ENCODE assay signal across 15 cellular contexts in genomic region chr6:89409461-89410035, GRCh38. TPM values are rescaled to one million over a fixed set of nuclear protein-coding genes. Genes with fewer than 3 reads are reported as not detected.
DNase-seq lines count a peak whose midpoint lies in the region; ATAC-seq, FAIRE-seq and TF ChIP-seq lines count a peak whose summit lies in the region.
"Had no signal": no experiment of that assay in that cellular context is flagged by ENCODE, and none has a peak within 500 bp of the region (broad histone marks: within the 10 kb centered on the region; RNA-seq: fewer than 3 reads in every experiment).

No MANE protein-coding gene starts in this region.

- WGBS in H1 (ENCODE audit: extremely low coverage in 1 of 2, insufficient coverage in 1 of 2, insufficient read length in 1 of 2, insufficient replicate concordance in 2 of 2, low coverage in 1 of 2, low lambda C conversion rate in 2 of 2, missing lambda C conversion rate in 1 of 2), 2 experiments = 13% methylated on average over 7 of the region's 7 CpGs; no CpG with 5 or more reads in 1 of the 2 experiments

- H2BK12ac ChIP-seq in H1 (ENCODE audit: low read depth, low read length) = peak overlapping the region; percentile 88

- no peak overlapping the region for H2BK20ac ChIP-seq in H1 (ENCODE audit: low read length)

- peaks cover 20% of the 10 kb centered on the region for H3K27me3 Mint-ChIP-seq in nephron (ENCODE audit: low read depth)
- peaks cover 51% of the 10 kb centered on the region for H3K27me3 Mint-ChIP-seq in mesothelial cell of epicardium (ENCODE audit: low read depth)
- H3K27me3 Mint-ChIP-seq in stimulated activated memory B cell treated with anti-CD40 and anti-IgM and Interleukin-4, amounts not matched to agents 10 μg/mL and 1 μg/mL and 100 μg/mL, for 72 hours = no peaks in the 10 kb centered on the region

- H3K79me2 ChIP-seq in DND-41 (ENCODE audit: insufficient read depth, low read length) (peaks cover 77% of the 10 kb centered on the region), H1 (ENCODE audit: control insufficient read depth in 1 of 2, insufficient read depth in 2 of 2, low read length in 2 of 2) (peaks cover 0 to 39% of the 10 kb centered on the region in 2 experiments; a peak in 2 of 4 replicates)

- DNase-seq in DND-41 (no peak), H1 (ENCODE audit: low read depth in 1 of 2, low spot score in 2 of 2) (no peak), erythroblast (lab: John Stamatoyannopoulos, UW) (no peak), mesothelial cell of epicardium (ENCODE audit: low spot score in 2 of 2, unreplicated experiment in 2 of 2) (no peak), ureter (ENCODE audit: low spot score) (no peak)
- DNase-seq: activated CD8-positive, alpha-beta memory T cell treated with anti-CD3 and anti-CD28 coated beads for 24 hours; activated gamma-delta T cell; DMS153; NCI-H2029 treated with DMSO at 0.1 percent for 48 hours; occipital lobe; stimulated activated CD4-positive, alpha-beta T cell treated with anti-CD3 and anti-CD28 coated beads, Interleukin-12 subunit alpha, Interleukin-12 subunit beta, amount 100 ng/mL, for 4 hours had no signal

- H3K36me3 ChIP-seq in DND-41 (ENCODE audit: insufficient read depth, low read length) (no peaks in the 10 kb centered on the region; the same call in 1 of the 2 replicates), HUES6 (ENCODE audit: control insufficient read depth, insufficient read depth, low read length) (no peaks in the 10 kb centered on the region), H1 (ENCODE audit: control insufficient read depth in 2 of 4, insufficient read depth in 4 of 4, low read length in 3 of 4) (no peaks in the 10 kb centered on the region)

- H3K27ac Mint-ChIP-seq in nephron (peak overlapping the region in 2 of 3 experiments; percentile 63 to 71), mesothelial cell of epicardium (no peak overlapping the region)
- no peak overlapping the region for H3K27ac Mint-ChIP-seq in stimulated activated memory B cell treated with anti-CD40 and anti-IgM and Interleukin-4, amounts not matched to agents 10 μg/mL and 1 μg/mL and 100 μg/mL, for 72 hours
- H3K27ac Mint-ChIP-seq: memory B cell had no signal

- H3K56ac ChIP-seq in H1 (replicated peaks; ENCODE audit: insufficient read length, low read depth, low read length) = no peak overlapping the region

- H3K14ac ChIP-seq in H1 (ENCODE audit: insufficient read length) = no peak overlapping the region

- H3K36me3 Mint-ChIP-seq in nephron (ENCODE audit: low read depth) = no peaks in the 10 kb centered on the region
- H3K36me3 Mint-ChIP-seq in mesothelial cell of epicardium = no peaks in the 10 kb centered on the region
- peaks cover 6% of the 10 kb centered on the region for H3K36me3 Mint-ChIP-seq in stimulated activated memory B cell treated with anti-CD40 and anti-IgM and Interleukin-4, amounts not matched to agents 10 μg/mL and 1 μg/mL and 100 μg/mL, for 72 hours
- H3K36me3 Mint-ChIP-seq: memory B cell had no signal

- H3K27me3 ChIP-seq in DND-41 (ENCODE audit: insufficient read depth, low read length, poor library complexity) = no peaks in the 10 kb centered on the region
- peaks cover 60% of the 10 kb centered on the region for H3K27me3 ChIP-seq in HUES6 (ENCODE audit: control insufficient read depth, insufficient read depth, low read length)
- H3K27me3 ChIP-seq in H1 (replicated peaks in 1 of 4; ENCODE audit: control insufficient read depth in 3 of 4, extremely low read depth in 1 of 4, insufficient read depth in 3 of 4, low read length in 3 of 4) = peaks cover 2 to 19% (median 16%) of the 10 kb centered on the region in 4 experiments

- TF ChIP-seq CTCF in DND-41 (IDR thresholded peaks at IDR 0.05; ENCODE audit: borderline replicate concordance, extremely low read depth, low read length, poor library complexity, severe bottlenecking) (no peak), H1 (IDR thresholded peaks at IDR 0.05; ENCODE audit: control extremely low read depth in 1 of 3, insufficient read depth in 1 of 3, low read depth in 1 of 3, low read length in 3 of 3) (no peak), nephron (IDR thresholded peaks at IDR 0.05; ENCODE audit: unreplicated experiment in 3 of 3) (no peak), mesothelial cell of epicardium (IDR thresholded peaks at IDR 0.05; ENCODE audit: unreplicated experiment) (no peak)

- no peaks in the 10 kb centered on the region for H3K9me3 Mint-ChIP-seq in nephron
- H3K9me3 Mint-ChIP-seq in mesothelial cell of epicardium = no peaks in the 10 kb centered on the region
- peaks cover 3% of the 10 kb centered on the region for H3K9me3 Mint-ChIP-seq in stimulated activated memory B cell treated with anti-CD40 and anti-IgM and Interleukin-4, amounts not matched to agents 10 μg/mL and 1 μg/mL and 100 μg/mL, for 72 hours
- H3K9me3 Mint-ChIP-seq: memory B cell had no signal

- no peak overlapping the region for H2AFZ ChIP-seq in DND-41 (ENCODE audit: low read depth, low read length)
- H2AFZ ChIP-seq in H1 (ENCODE audit: low read length) = no peak overlapping the region

- ATAC-seq in DND-41 (ENCODE audit: insufficient read depth, low read depth) = no peak
- no peak for ATAC-seq in stimulated activated memory B cell treated with anti-CD40 and anti-IgM and Interleukin-4, amounts not matched to agents 10 μg/mL and 1 μg/mL and 100 μg/mL, for 72 hours

- H3K4ac ChIP-seq in H1 (replicated peaks; ENCODE audit: insufficient read length, low read depth, low read length) = no peak overlapping the region

- TF ChIP-seq EP300 in H1 (IDR thresholded peaks at IDR 0.05; ENCODE audit: borderline replicate concordance in 1 of 2, low read depth in 2 of 2, low read length in 2 of 2) = no peak

- H3K18ac ChIP-seq in H1 (ENCODE audit: extremely low read depth, low read length) = peak overlapping the region; percentile 81; the same call in 1 of the 2 replicates

- H4K20me1 ChIP-seq in DND-41 (ENCODE audit: insufficient read depth, low read length) (peaks cover 62% of the 10 kb centered on the region), H1 (replicated peaks in 1 of 2; ENCODE audit: control insufficient read depth in 1 of 2, insufficient read depth in 2 of 2, low read length in 2 of 2) (no peaks in the 10 kb centered on the region)

- peak overlapping the region; percentile 86 to 94 (median 89) for H3K4me3 Mint-ChIP-seq in nephron
- H3K4me3 Mint-ChIP-seq in mesothelial cell of epicardium = no peak overlapping the region
- no peak overlapping the region for H3K4me3 Mint-ChIP-seq in stimulated activated memory B cell treated with anti-CD40 and anti-IgM and Interleukin-4, amounts not matched to agents 10 μg/mL and 1 μg/mL and 100 μg/mL, for 72 hours

- H2AK5ac ChIP-seq in H1 (ENCODE audit: low read depth, low read length) = no peak overlapping the region

- H3K4me1 ChIP-seq in DND-41 (ENCODE audit: insufficient read depth, low read length) (peaks cover 50% of the 10 kb centered on the region), HUES6 (ENCODE audit: control insufficient read depth, insufficient read depth, low read length) (peaks cover 35% of the 10 kb centered on the region), H1 (replicated peaks in 1 of 4; ENCODE audit: control insufficient read depth in 3 of 4, insufficient read depth in 4 of 4, low read length in 3 of 4) (peaks cover 13 to 18% (median 18%) of the 10 kb centered on the region in 4 experiments)

- POLR2A ChIA-PET in H1 (lab: Charles Lee; ENCODE audit: partially characterized antibody) = interaction anchor here (0.6 to 1.3 kb wide), 3 partner anchors 9 to 37 kb away, joined by 3 to 5 read pairs (median 3); no protein-coding TSS in a partner anchor

- H3K79me1 ChIP-seq in H1 (ENCODE audit: low read depth, low read length) = no peaks in the 10 kb centered on the region; the same call in 1 of the 2 replicates

- TF ChIP-seq POLR2A in H1 (IDR thresholded peaks at IDR 0.05; ENCODE audit: control extremely low read depth in 1 of 2, low read depth in 2 of 2, low read length in 2 of 2) = no peak
- TF ChIP-seq POLR2A in erythroblast (IDR thresholded peaks at IDR 0.05; ENCODE audit: low read length) = no peak

- H4K8ac ChIP-seq in H1 (ENCODE audit: extremely low read depth, insufficient read depth, low read length) = no peak overlapping the region

- H3K23me2 ChIP-seq in H1 (ENCODE audit: low read depth, low read length) = peaks cover 19% of the 10 kb centered on the region

- peak overlapping the region; percentile 96 for H3K9ac ChIP-seq in DND-41 (ENCODE audit: low read depth, low read length)
- H3K9ac ChIP-seq in HUES6 (ENCODE audit: low read length) = no peak overlapping the region
- H3K9ac ChIP-seq in H1 (replicated peaks in 1 of 4; ENCODE audit: extremely low read depth in 1 of 4, low read depth in 3 of 4, low read length in 3 of 4) = no peak overlapping the region

- no peak overlapping the region for H2BK120ac ChIP-seq in H1 (replicated peaks; ENCODE audit: low read depth, low read length)

- CTCF ChIA-PET in H1 (lab: Charles Lee; ENCODE audit: partially characterized antibody) = interaction anchor here (1.2 to 3.3 kb wide), 6 partner anchors 9 to 200 kb away, joined by 4 to 20 read pairs (median 7); no protein-coding TSS in a partner anchor

- H3K9me3 ChIP-seq in DND-41 (ENCODE audit: insufficient read depth, low read length, severe bottlenecking) (no peaks in the 10 kb centered on the region), HUES6 (ENCODE audit: control insufficient read depth, insufficient read depth, low read depth, low read length) (no peaks in the 10 kb centered on the region), H1 (ENCODE audit: insufficient read depth in 2 of 2, low read depth in 1 of 2, low read length in 1 of 2) (no peaks in the 10 kb centered on the region)

- H3K23ac ChIP-seq in H1 (ENCODE audit: insufficient read length) = no peak overlapping the region

- H3K27ac ChIP-seq in DND-41 (ENCODE audit: low read length) (peak overlapping the region; percentile 52; the same call in 1 of the 2 replicates), HUES6 (ENCODE audit: low read depth, low read length) (no peak overlapping the region), H1 (ENCODE audit: low read depth, low read length) (no peak overlapping the region)

- H3K4me2 ChIP-seq in DND-41 (ENCODE audit: insufficient read depth, low read length) (peak overlapping the region; percentile 84), H1 (ENCODE audit: insufficient read depth in 1 of 2, low read depth in 2 of 2, low read length in 2 of 2) (peak overlapping the region; percentile 68 to 98)

- TF ChIP-seq RAD21 in H1 (IDR thresholded peaks at IDR 0.05 in 1 of 2, conservative IDR thresholded peaks at IDR 0.05 in 1 of 2; ENCODE audit: low read depth in 2 of 2, low read length in 2 of 2) = no peak

- 0 out of 2 replicates have a peak overlapping the region, but pooled peaks have one; percentile 27 for H2BK5ac ChIP-seq in H1 (ENCODE audit: low read depth, low read length)

- peak; percentile 7 for FAIRE-seq in H1 (lab: Jason Lieb, UNC)

- peaks cover 44% of the 10 kb centered on the region for H3K4me1 Mint-ChIP-seq in nephron
- peaks cover 13% of the 10 kb centered on the region for H3K4me1 Mint-ChIP-seq in mesothelial cell of epicardium
- peaks cover 26% of the 10 kb centered on the region for H3K4me1 Mint-ChIP-seq in stimulated activated memory B cell treated with anti-CD40 and anti-IgM and Interleukin-4, amounts not matched to agents 10 μg/mL and 1 μg/mL and 100 μg/mL, for 72 hours

- no peak overlapping the region for H2BK15ac ChIP-seq in H1 (ENCODE audit: low read length)

- H4K91ac ChIP-seq in H1 (replicated peaks; ENCODE audit: insufficient read length, low read length) = no peak overlapping the region

- peak overlapping the region in 1 of 2 experiments; percentile 91; a peak in 2 of 4 replicates for H3K4me3 ChIP-seq in DND-41 (ENCODE audit: low read depth in 1 of 2, low read length in 2 of 2)
- peak overlapping the region; percentile 74 for H3K4me3 ChIP-seq in HUES6 (ENCODE audit: low read depth, low read length)
- peak overlapping the region; percentile 31 to 98 (median 68); a peak in 6 of 8 replicates for H3K4me3 ChIP-seq in H1 (ENCODE audit: extremely low read depth in 1 of 4, insufficient read depth in 2 of 4, low read depth in 3 of 4, low read length in 4 of 4)

- H4K5ac ChIP-seq in H1 (ENCODE audit: insufficient read length, low read depth, low read length) = peak overlapping the region; percentile 60

RNA-seq across cellular contexts. Expression of gene RRAGD, which starts 2.5 kb away (rescaled TPM):
- 29.7 and 30.8 TPM in 2 replicates for total RNA-seq in H1 (2021; fragmentation: NEBNext Ultra II Directional; extraction: Animal tissue kit (Norgen Biotek cat#: 25700))
- 3.2 and 7.2 TPM in 2 replicates for polyA plus RNA-seq in H1 (2011; rRNA removed)
- polyA plus RNA-seq in H1 (2011; cell fraction: cytosol; rRNA removed) = 7.5 TPM
- 2.0 TPM for polyA plus RNA-seq in H1 (2011; cell fraction: nucleus; rRNA removed)
- polyA plus RNA-seq in H1 (2012, experiment 1 of 2) = 8.5 to 20.4 TPM (median 10.9 TPM) in 4 replicates
- polyA plus RNA-seq in H1 (2012, experiment 2 of 2) = 6.3 TPM
- polyA plus RNA-seq in H1 (2013, experiment 1 of 2) = 8.4 TPM
- 9.4 TPM for polyA plus RNA-seq in H1 (2013, experiment 2 of 2)
- 11.6 and 16.0 TPM in 2 replicates for polyA minus RNA-seq in H1 (2011; rRNA and poly(A)+ RNA removed)
- 8.2 TPM for polyA minus RNA-seq in H1 (2011; cell fraction: cytosol; rRNA and poly(A)+ RNA removed)
- 7.1 TPM for polyA minus RNA-seq in H1 (2011; cell fraction: nucleus; rRNA and poly(A)+ RNA removed)
- 5.6 to 6.9 TPM (median 5.6 TPM) in 3 replicates for total RNA-seq in mesothelial cell of epicardium
- 14.6 TPM for total RNA-seq in ureter

RNA-seq across cellular contexts. Expression of gene ANKRD6, which starts 23.4 kb away (rescaled TPM):
- total RNA-seq in H1 (2021; fragmentation: NEBNext Ultra II Directional; extraction: Animal tissue kit (Norgen Biotek cat#: 25700)) = 11.0 and 12.8 TPM in 2 replicates
- 5.9 and 6.2 TPM in 2 replicates for polyA plus RNA-seq in H1 (2011; rRNA removed)
- polyA plus RNA-seq in H1 (2011; cell fraction: cytosol; rRNA removed) = 10.0 TPM
- 24.0 TPM for polyA plus RNA-seq in H1 (2011; cell fraction: nucleus; rRNA removed)
- 10.8 to 15.1 TPM (median 13.2 TPM) in 4 replicates for polyA plus RNA-seq in H1 (2012, experiment 1 of 2)
- polyA plus RNA-seq in H1 (2012, experiment 2 of 2) = 1.4 TPM
- polyA plus RNA-seq in H1 (2013, experiment 1 of 2) = 11.1 TPM
- polyA plus RNA-seq in H1 (2013, experiment 2 of 2) = 8.7 TPM
- polyA minus RNA-seq in H1 (2011; rRNA and poly(A)+ RNA removed) = 13.1 and 23.8 TPM in 2 replicates
- polyA minus RNA-seq in H1 (2011; cell fraction: cytosol; rRNA and poly(A)+ RNA removed) = 12.9 TPM
- 22.4 TPM for polyA minus RNA-seq in H1 (2011; cell fraction: nucleus; rRNA and poly(A)+ RNA removed)
- total RNA-seq in mesothelial cell of epicardium = 41.0 to 44.9 TPM (median 43.5 TPM) in 3 replicates
- 34.3 TPM for total RNA-seq in ureter

RNA-seq across cellular contexts. Expression of gene UBE2J1, which starts 57.0 kb away (rescaled TPM):
- 13.4 and 15.2 TPM in 2 replicates for total RNA-seq in H1 (2021; fragmentation: NEBNext Ultra II Directional; extraction: Animal tissue kit (Norgen Biotek cat#: 25700))
- 4.5 and 8.5 TPM in 2 replicates for polyA plus RNA-seq in H1 (2011; rRNA removed)
- 8.4 TPM for polyA plus RNA-seq in H1 (2011; cell fraction: cytosol; rRNA removed)
- polyA plus RNA-seq in H1 (2011; cell fraction: nucleus; rRNA removed) = 4.2 TPM
- polyA plus RNA-seq in H1 (2012, experiment 1 of 2) = 6.2 to 7.9 TPM (median 7.8 TPM) in 4 replicates
- polyA plus RNA-seq in H1 (2012, experiment 2 of 2) = 2.9 TPM
- 13.5 TPM for polyA plus RNA-seq in H1 (2013, experiment 1 of 2)
- polyA plus RNA-seq in H1 (2013, experiment 2 of 2) = 12.9 TPM
- polyA minus RNA-seq in H1 (2011; rRNA and poly(A)+ RNA removed) = 7.7 and 13.3 TPM in 2 replicates
- polyA minus RNA-seq in H1 (2011; cell fraction: cytosol; rRNA and poly(A)+ RNA removed) = 4.8 TPM
- 7.2 TPM for polyA minus RNA-seq in H1 (2011; cell fraction: nucleus; rRNA and poly(A)+ RNA removed)
- total RNA-seq in mesothelial cell of epicardium = 32.2 to 35.0 TPM (median 34.2 TPM) in 3 replicates
- total RNA-seq in ureter = 38.8 TPM

Comparison
In these comparisons a context has a peak if more than half of its experiments do, and no peak if none do; other contexts are left out.
1. H3K27ac Mint-ChIP-seq: peak in nephron (2 of 3); none in mesothelial cell of epicardium (single experiment) and stimulated activated memory B cell treated with anti-CD40 and anti-IgM and Interleukin-4, amounts not matched to agents 10 μg/mL and 1 μg/mL and 100 μg/mL, for 72 hours (single experiment).
2. H3K4me3 Mint-ChIP-seq: peak in nephron (3 of 3); none in mesothelial cell of epicardium (single experiment) and stimulated activated memory B cell treated with anti-CD40 and anti-IgM and Interleukin-4, amounts not matched to agents 10 μg/mL and 1 μg/mL and 100 μg/mL, for 72 hours (single experiment).